In the genomic region with DNA sequence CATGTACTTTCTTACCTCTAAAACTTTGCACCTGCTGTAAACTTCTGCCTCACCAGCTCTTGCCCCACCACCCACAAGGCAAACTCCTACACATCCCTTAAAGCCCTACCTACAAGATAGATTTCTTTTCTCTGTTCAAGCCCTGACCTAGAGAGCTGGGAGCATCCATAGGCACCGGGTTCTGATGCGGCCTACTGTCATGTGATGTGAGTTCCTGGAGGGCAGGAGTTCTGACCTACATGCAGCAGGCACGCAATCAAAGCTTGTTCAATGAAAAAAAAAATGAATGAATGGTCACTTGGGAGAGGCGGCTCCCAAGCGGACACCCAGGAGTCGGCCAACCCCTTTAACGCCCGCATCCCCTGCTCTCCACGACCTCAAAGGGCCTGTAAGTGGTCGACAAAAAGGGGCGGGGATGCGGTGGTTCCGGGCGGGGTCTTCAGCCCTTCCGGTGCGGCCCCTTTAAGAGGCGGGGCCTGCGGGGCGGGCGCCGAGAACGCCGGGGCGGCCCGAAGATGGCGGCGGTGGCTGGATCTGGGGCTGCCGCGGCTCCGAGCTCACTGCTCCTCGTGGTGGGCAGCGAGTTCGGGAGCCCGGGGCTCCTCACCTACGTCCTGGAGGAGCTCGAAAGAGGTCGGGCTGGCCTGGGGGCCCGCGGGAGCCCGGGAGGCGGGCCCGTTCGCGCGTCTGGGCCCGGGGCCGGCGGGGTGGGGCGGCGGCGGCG, we compare ENCODE assay signal across 8 cellular contexts. TPM values are rescaled to one million over a fixed set of nuclear protein-coding genes. Genes with fewer than 3 reads are reported as not detected.
DNase-seq lines count a peak whose midpoint lies in the region; ATAC-seq lines count a peak whose summit lies in the region.

A gene with protein sequence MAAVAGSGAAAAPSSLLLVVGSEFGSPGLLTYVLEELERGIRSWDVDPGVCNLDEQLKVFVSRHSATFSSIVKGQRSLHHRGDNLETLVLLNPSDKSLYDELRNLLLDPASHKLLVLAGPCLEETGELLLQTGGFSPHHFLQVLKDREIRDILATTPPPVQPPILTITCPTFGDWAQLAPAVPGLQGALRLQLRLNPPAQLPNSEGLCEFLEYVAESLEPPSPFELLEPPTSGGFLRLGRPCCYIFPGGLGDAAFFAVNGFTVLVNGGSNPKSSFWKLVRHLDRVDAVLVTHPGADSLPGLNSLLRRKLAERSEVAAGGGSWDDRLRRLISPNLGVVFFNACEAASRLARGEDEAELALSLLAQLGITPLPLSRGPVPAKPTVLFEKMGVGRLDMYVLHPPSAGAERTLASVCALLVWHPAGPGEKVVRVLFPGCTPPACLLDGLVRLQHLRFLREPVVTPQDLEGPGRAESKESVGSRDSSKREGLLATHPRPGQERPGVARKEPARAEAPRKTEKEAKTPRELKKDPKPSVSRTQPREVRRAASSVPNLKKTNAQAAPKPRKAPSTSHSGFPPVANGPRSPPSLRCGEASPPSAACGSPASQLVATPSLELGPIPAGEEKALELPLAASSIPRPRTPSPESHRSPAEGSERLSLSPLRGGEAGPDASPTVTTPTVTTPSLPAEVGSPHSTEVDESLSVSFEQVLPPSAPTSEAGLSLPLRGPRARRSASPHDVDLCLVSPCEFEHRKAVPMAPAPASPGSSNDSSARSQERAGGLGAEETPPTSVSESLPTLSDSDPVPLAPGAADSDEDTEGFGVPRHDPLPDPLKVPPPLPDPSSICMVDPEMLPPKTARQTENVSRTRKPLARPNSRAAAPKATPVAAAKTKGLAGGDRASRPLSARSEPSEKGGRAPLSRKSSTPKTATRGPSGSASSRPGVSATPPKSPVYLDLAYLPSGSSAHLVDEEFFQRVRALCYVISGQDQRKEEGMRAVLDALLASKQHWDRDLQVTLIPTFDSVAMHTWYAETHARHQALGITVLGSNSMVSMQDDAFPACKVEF (plus strand): TSS at position 493 of the 724 bp plus-strand sequence. CDS start 23 bp downstream, at position 516.

- peak; percentile 20 to 72 for DNase-seq in NCI-H446 (lab: John Stamatoyannopoulos, UW)
- DNase-seq in NCI-H446 treated with DMSO at 0.1 percent for 48 hours (lab: John Stamatoyannopoulos, UW) = no peak
- DNase-seq in NOMO-1 treated with dmso at 0.1 percent for 144 hours (lab: John Stamatoyannopoulos, UW; ENCODE audit: unreplicated experiment) = peak; percentile 41
- DNase-seq in activated T-cell treated with anti-CD3 and anti-CD28 coated beads for 1 hour (ENCODE audit: low read depth) = peak; percentile 55
- DNase-seq in epithelial cell of prostate (ENCODE audit: low read depth, low spot score) = no peak
- DNase-seq in mucosa of gallbladder (ENCODE audit: low spot score) = peak; percentile 26
- DNase-seq in stimulated activated CD8-positive, alpha-beta memory T cell treated with anti-CD3 and anti-CD28 coated beads, Interleukin-4, amount 100 ng/mL, for 48 hours = peak; percentile 82

- peak within 1 kb of the TSS; percentile 57 for H3K27ac ChIP-seq in epithelial cell of prostate

- ATAC-seq in HG03135 (IDR thresholded peaks at IDR 0.05; ENCODE audit: unreplicated experiment) = peak; percentile 66

RNA-seq across cellular contexts. Expression of the gene that starts here (rescaled TPM):
- 92.3 TPM for total RNA-seq in mucosa of gallbladder

Comparison
In these comparisons a context has a peak if more than half of its experiments do, and no peak if none do; other contexts are left out.
1. DNase-seq: peak in NCI-H446 (2 of 2), NOMO-1 treated with dmso at 0.1 percent for 144 hours (single experiment), activated T-cell treated with anti-CD3 and anti-CD28 coated beads for 1 hour (single experiment), mucosa of gallbladder (single experiment) and stimulated activated CD8-positive, alpha-beta memory T cell treated with anti-CD3 and anti-CD28 coated beads, Interleukin-4, amount 100 ng/mL, for 48 hours (single experiment); none in NCI-H446 treated with DMSO at 0.1 percent for 48 hours (single experiment) and epithelial cell of prostate (single experiment).